25 cellular contexts compared by ENCODE assay signal in the genomic region with DNA sequence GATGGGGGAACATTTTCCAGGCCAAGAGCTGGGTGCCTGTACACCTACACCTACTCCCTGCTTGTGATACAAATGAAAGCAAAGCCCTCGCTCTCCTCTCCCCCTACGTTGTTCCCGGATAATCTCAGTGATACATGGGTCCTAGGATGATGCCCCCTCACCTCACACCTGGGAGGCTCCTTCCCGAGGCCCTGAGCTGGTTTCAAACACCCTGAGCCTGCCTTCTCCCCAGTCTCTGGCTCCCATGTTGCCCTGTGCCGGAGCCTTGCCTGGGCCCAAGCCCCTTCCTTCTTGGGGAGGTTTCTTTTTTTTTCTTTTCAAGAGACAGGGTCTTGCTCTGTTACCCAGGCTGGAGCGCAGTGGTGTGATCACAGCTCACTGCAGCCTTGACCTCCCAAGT.
"Had no signal": no experiment of that assay in that cellular context is flagged by ENCODE, and none has a peak within 500 bp of the region (broad histone marks: within the 10 kb centered on the region; RNA-seq: fewer than 3 reads in every experiment).

No MANE protein-coding gene starts in this region.

- DNase-seq: activated B cell treated with CpG ODN at 0.5 μM for 24 hours; activated CD4-positive, alpha-beta T cell treated with anti-CD3 and anti-CD28 coated beads for 36 hours; activated CD4-positive, alpha-beta T cell treated with anti-CD3 and anti-CD28 coated beads, Interleukin-2, amount 50 U/mL, for 48 hours; activated effector memory CD4-positive, alpha-beta T cell treated with anti-CD3 and anti-CD28 coated beads, Interleukin-2, amount 50 U/mL, for 16 hours; activated naive CD4-positive, alpha-beta T cell treated with anti-CD3 and anti-CD28 coated beads, Interleukin-2, amount 10 ng/mL, durations not matched to agents 7 days and 5 days; activated T-cell treated with anti-CD3 and anti-CD28 coated beads, Interleukin-2, amount 50 U/mL, for 72 hours; anterior cingulate cortex; brain microvascular endothelial cell; central memory CD4-positive, alpha-beta T cell; colonic mucosa; esophagus squamous epithelium; gastrocnemius medialis; left colon; mesendoderm; naive thymus-derived CD4-positive, alpha-beta T cell; stimulated activated CD4-positive, alpha-beta T cell treated with anti-CD3 and anti-CD28 coated beads, Interleukin-1b, Interleukin-23, amount 100 ng/mL, for 48 hours; stomach; SW 1271; T-helper 17 cell had no signal

- H3K27me3 Mint-ChIP-seq: activated B cell treated with CpG ODN at 0.5 μM for 24 hours; activated CD4-positive, alpha-beta T cell treated with anti-CD3 and anti-CD28 coated beads for 36 hours; naive thymus-derived CD4-positive, alpha-beta T cell; T-helper 17 cell had no signal

- H3K27ac Mint-ChIP-seq: activated B cell treated with CpG ODN at 0.5 μM for 24 hours; activated CD4-positive, alpha-beta T cell treated with anti-CD3 and anti-CD28 coated beads for 36 hours; activated T-cell treated with anti-CD3 and anti-CD28 coated beads, Interleukin-2, amount 50 U/mL, for 72 hours; T-helper 17 cell had no signal

- H3K27me3 ChIP-seq: brain microvascular endothelial cell, colonic mucosa, pancreas, suprapubic skin had no signal

- H3K9me3 Mint-ChIP-seq: activated B cell treated with CpG ODN at 0.5 μM for 24 hours; activated naive CD4-positive, alpha-beta T cell treated with anti-CD3 and anti-CD28 coated beads, Interleukin-2, amount 10 ng/mL, durations not matched to agents 7 days and 5 days; activated T-cell treated with anti-CD3 and anti-CD28 coated beads, Interleukin-2, amount 50 U/mL, for 72 hours had no signal

- H3K4me3 Mint-ChIP-seq: activated B cell treated with CpG ODN at 0.5 μM for 24 hours; activated CD4-positive, alpha-beta T cell treated with anti-CD3 and anti-CD28 coated beads for 36 hours; activated naive CD4-positive, alpha-beta T cell treated with anti-CD3 and anti-CD28 coated beads, Interleukin-2, amount 10 ng/mL, durations not matched to agents 7 days and 5 days; activated T-cell treated with anti-CD3 and anti-CD28 coated beads, Interleukin-2, amount 50 U/mL, for 72 hours; T-helper 17 cell had no signal

- FAIRE-seq: islet of Langerhans, pancreas, urothelium cell line had no signal

- H3K4me1 Mint-ChIP-seq: activated CD4-positive, alpha-beta T cell treated with anti-CD3 and anti-CD28 coated beads for 36 hours; activated naive CD4-positive, alpha-beta T cell treated with anti-CD3 and anti-CD28 coated beads, Interleukin-2, amount 10 ng/mL, durations not matched to agents 7 days and 5 days had no signal

- H3K36me3 ChIP-seq: colonic mucosa had no signal

- ATAC-seq: activated CD4-positive, alpha-beta T cell treated with anti-CD3 and anti-CD28 coated beads for 36 hours; activated T-cell treated with anti-CD3 and anti-CD28 coated beads, Interleukin-2, amount 50 U/mL, for 72 hours; gastrocnemius medialis; left colon; naive thymus-derived CD4-positive, alpha-beta T cell; pancreas; right cardiac atrium; T-helper 17 cell had no signal

- H3K9me3 ChIP-seq: colonic mucosa, esophagus squamous epithelium, gastrocnemius medialis, pancreas, stomach, suprapubic skin had no signal

- H3K4me1 ChIP-seq: colonic mucosa, gastrocnemius medialis, tibial nerve had no signal

- H3K4me3 ChIP-seq: colonic mucosa, esophagus squamous epithelium, gastrocnemius medialis, pancreas, stomach, suprapubic skin, tibial nerve had no signal

- H3K27ac ChIP-seq: brain microvascular endothelial cell, colonic mucosa, esophagus squamous epithelium, gastrocnemius medialis, pancreas, stomach, suprapubic skin, tibial nerve had no signal
